ENCODE assay signal across 8 cellular contexts in the genomic region with DNA sequence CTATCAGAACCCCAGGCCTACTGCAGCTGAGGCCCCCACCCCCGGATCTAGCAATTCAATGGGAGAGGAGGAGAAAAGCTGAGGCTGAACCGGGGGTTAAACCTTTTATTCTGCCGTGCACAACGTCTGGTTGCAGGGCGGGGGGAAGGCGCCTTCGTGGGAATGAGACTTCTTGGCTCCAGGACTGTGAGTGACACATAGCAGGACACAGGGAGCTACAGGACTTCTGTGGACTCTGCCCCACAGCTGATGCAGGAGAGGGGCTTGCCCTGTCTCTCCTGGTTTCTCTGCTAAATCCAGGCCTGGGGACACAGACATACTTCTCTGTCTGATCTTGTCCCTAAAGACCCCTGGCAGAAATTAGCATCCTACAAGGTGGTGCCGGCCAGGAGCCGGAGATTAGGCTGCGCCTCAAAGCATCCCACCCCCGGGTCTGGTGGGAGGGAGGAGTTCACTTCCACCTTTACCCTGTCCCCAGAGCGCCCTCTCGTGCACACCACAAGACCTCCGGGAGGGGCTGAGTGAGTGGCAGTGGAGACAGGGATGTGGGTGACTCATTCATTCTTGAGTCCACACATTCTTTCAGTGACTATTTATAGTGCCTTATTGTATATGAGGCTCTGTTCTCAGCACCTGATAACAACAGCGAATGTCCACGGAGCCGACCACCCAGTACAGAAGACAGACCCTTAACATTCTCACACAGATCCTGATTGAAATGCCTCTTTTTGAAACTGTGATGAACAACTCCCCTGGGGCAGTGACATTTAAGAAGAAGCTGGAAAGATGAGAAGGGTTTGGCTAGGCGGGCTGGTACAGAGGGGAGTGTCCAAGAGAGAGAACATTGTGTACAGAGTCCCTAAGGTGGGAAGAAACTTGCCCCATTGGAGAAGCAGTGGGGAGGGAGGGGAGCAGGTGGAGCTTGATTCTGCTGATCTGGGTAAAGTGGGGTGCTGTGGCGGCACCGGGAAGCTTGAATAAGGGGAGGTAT.
DNase-seq lines count a peak whose midpoint lies in the region; ATAC-seq and TF ChIP-seq lines count a peak whose summit lies in the region.

No MANE protein-coding gene starts in this region.

- ATAC-seq in HG02678 (IDR thresholded peaks at IDR 0.05; ENCODE audit: unreplicated experiment): no peak
- ATAC-seq in HG03565 (IDR thresholded peaks at IDR 0.05; ENCODE audit: unreplicated experiment): no peak

- CTCF ChIA-PET in GM10248 (lab: Yijun Ruan, JAX): interaction anchor here (0.6 to 5.5 kb wide), 6 partner anchors 9 to 488 kb away, joined by 3 to 63 read pairs (median 4); a partner anchor contains a TSS

- TF ChIP-seq CTCF in GM10248 (IDR thresholded peaks at IDR 0.05; ENCODE audit: control extremely low read depth, extremely low read depth, low read depth, missing control alignments): peak; percentile 17

- POLR2A ChIA-PET in GM10248 (lab: Yijun Ruan, JAX): no interaction called here

- DNase-seq in GM10248 (ENCODE audit: extremely low spot score) (peak; percentile 50), HS-5 (ENCODE audit: low read depth) (peak; percentile 49), SKM-1 (lab: John Stamatoyannopoulos, UW; ENCODE audit: unreplicated experiment) (peak; percentile 5), fibroblast of gingiva (ENCODE audit: low read depth) (peak; percentile 75), non-pigmented ciliary epithelial cell (ENCODE audit: low read depth) (peak; percentile 80), NCI-H345 treated with DMSO at 0.1 percent for 48 hours (lab: John Stamatoyannopoulos, UW; ENCODE audit: unreplicated experiment) (no peak)
